In genomic region chr7:123888192-123888591, GRCh38 we compare ENCODE assay signal across 37 cellular contexts. TPM values are rescaled to one million over a fixed set of nuclear protein-coding genes. Genes with fewer than 3 reads are reported as not detected.
"Had no signal": no experiment of that assay in that cellular context is flagged by ENCODE, and none has a peak within 500 bp of the region (broad histone marks: within the 10 kb centered on the region; RNA-seq: fewer than 3 reads in every experiment).

No MANE protein-coding gene starts in this region.

- H3K9me3 Mint-ChIP-seq: activated B cell treated with CpG ODN at 0.5 μM for 24 hours; activated CD4-positive, alpha-beta T cell treated with anti-CD3 and anti-CD28 coated beads, Interleukin-2, amount 10 ng/mL, durations not matched to agents 24 days and 14 days; activated CD8-positive, alpha-beta T cell treated with anti-CD3 and anti-CD28 coated beads for 36 hours; activated naive CD4-positive, alpha-beta T cell treated with anti-CD3 and anti-CD28 coated beads for 36 hours; activated naive CD4-positive, alpha-beta T cell treated with anti-CD3 and anti-CD28 coated beads, Interleukin-2, amount 50 U/mL, for 72 hours; activated naive CD8-positive, alpha-beta T cell treated with anti-CD3 and anti-CD28 coated beads for 36 hours; activated T-cell treated with anti-CD3 and anti-CD28 coated beads, Interleukin-2, amount 50 U/mL, for 4 hours; activated T-cell treated with anti-CD3 and anti-CD28 coated beads, Interleukin-2, amount 50 U/mL, for 72 hours; activated T-helper 1 cell treated with anti-CD3 and anti-CD28 coated beads, Interleukin-12 subunit alpha, Interleukin-12 subunit beta, Interleukin-2, Interleukin-4 antibody, amounts not matched to agents 30 ng/mL and 10 ng/mL and 1 ng/mL, durations not matched to agents 14 hours and 24 hours and 36 hours; activated T-helper 17 cell treated with anti-CD3 and anti-CD28 coated beads, Interleukin-2, amount 50 U/mL, for 72 hours had no signal

- H3K4me1 Mint-ChIP-seq: activated B cell treated with CpG ODN at 0.5 μM for 24 hours; activated CD4-positive, alpha-beta T cell treated with anti-CD3 and anti-CD28 coated beads, Interleukin-2, amount 10 ng/mL, durations not matched to agents 24 days and 14 days; activated naive CD8-positive, alpha-beta T cell treated with anti-CD3 and anti-CD28 coated beads for 36 hours; activated T-helper 17 cell treated with anti-CD3 and anti-CD28 coated beads, Interleukin-2, amount 50 U/mL, for 72 hours; T-helper 17 cell had no signal

- H3K36me3 Mint-ChIP-seq: activated CD4-positive, alpha-beta memory T cell treated with anti-CD3 and anti-CD28 coated beads for 36 hours; activated naive CD4-positive, alpha-beta T cell treated with anti-CD3 and anti-CD28 coated beads, Interleukin-2, amount 50 U/mL, for 72 hours; activated naive CD8-positive, alpha-beta T cell treated with anti-CD3 and anti-CD28 coated beads for 36 hours had no signal

- H3K27ac ChIP-seq: adrenal gland, body of pancreas, brain microvascular endothelial cell, breast epithelium, VCaP had no signal

- H3K27me3 ChIP-seq: adrenal gland, body of pancreas, brain microvascular endothelial cell, breast epithelium had no signal

- H3K36me3 ChIP-seq: adrenal gland, brain microvascular endothelial cell, breast epithelium had no signal

- H3K4me3 Mint-ChIP-seq: activated B cell treated with CpG ODN at 0.5 μM for 24 hours; activated CD4-positive, alpha-beta memory T cell treated with anti-CD3 and anti-CD28 coated beads for 36 hours; activated CD4-positive, alpha-beta T cell treated with anti-CD3 and anti-CD28 coated beads, Interleukin-2, amount 10 ng/mL, durations not matched to agents 24 days and 14 days; activated CD8-positive, alpha-beta T cell treated with anti-CD3 and anti-CD28 coated beads for 36 hours; activated naive CD4-positive, alpha-beta T cell treated with anti-CD3 and anti-CD28 coated beads for 36 hours; activated naive CD8-positive, alpha-beta T cell treated with anti-CD3 and anti-CD28 coated beads for 36 hours; activated T-cell treated with anti-CD3 and anti-CD28 coated beads, Interleukin-2, amount 50 U/mL, for 4 hours; activated T-cell treated with anti-CD3 and anti-CD28 coated beads, Interleukin-2, amount 50 U/mL, for 72 hours; activated T-helper 1 cell treated with anti-CD3 and anti-CD28 coated beads, Interleukin-12 subunit alpha, Interleukin-12 subunit beta, Interleukin-2, Interleukin-4 antibody, amounts not matched to agents 30 ng/mL and 10 ng/mL and 1 ng/mL, durations not matched to agents 14 hours and 24 hours and 36 hours; activated T-helper 17 cell treated with anti-CD3 and anti-CD28 coated beads, Interleukin-2, amount 50 U/mL, for 72 hours; T-helper 17 cell had no signal

- H3K27me3 Mint-ChIP-seq: activated B cell treated with CpG ODN at 0.5 μM for 24 hours had no signal

- DNase-seq: activated B cell treated with CpG ODN at 0.5 μM for 24 hours; activated CD4-positive, alpha-beta memory T cell treated with anti-CD3 and anti-CD28 coated beads for 36 hours; activated CD4-positive, alpha-beta T cell treated with anti-CD3 and anti-CD28 coated beads for 4 hours; activated CD4-positive, alpha-beta T cell treated with anti-CD3 and anti-CD28 coated beads, Interleukin-2, amount 10 ng/mL, durations not matched to agents 24 days and 14 days; activated CD4-positive, alpha-beta T cell treated with anti-CD3 and anti-CD28 coated beads, Interleukin-2, amount 50 U/mL, for 1 hour; activated CD4-positive, alpha-beta T cell treated with anti-CD3 and anti-CD28 coated beads, Interleukin-2, amount 50 U/mL, for 4 hours; activated CD4-positive, CD25-positive, alpha-beta regulatory T cell treated with anti-CD3 and anti-CD28 coated beads, Interleukin-2, amount 50 U/mL, for 72 hours; activated CD8-positive, alpha-beta memory T cell treated with anti-CD3 and anti-CD28 coated beads, Interleukin-2, amount 50 U/mL, for 4 hours; activated CD8-positive, alpha-beta T cell treated with anti-CD3 and anti-CD28 coated beads for 36 hours; activated effector memory CD4-positive, alpha-beta T cell treated with anti-CD3 and anti-CD28 coated beads, Interleukin-2, amount 50 U/mL, for 16 hours; activated gamma-delta T cell treated with Interleukin-2 at 50 U/mL for 16 hours; activated naive CD4-positive, alpha-beta T cell; activated naive CD4-positive, alpha-beta T cell treated with anti-CD3 and anti-CD28 coated beads for 36 hours; activated naive CD4-positive, alpha-beta T cell treated with anti-CD3 and anti-CD28 coated beads, Interleukin-2, amount 50 U/mL, for 16 hours; activated naive CD8-positive, alpha-beta T cell treated with anti-CD3 and anti-CD28 coated beads for 36 hours; activated T-cell treated with anti-CD3 and anti-CD28 coated beads for 4 hours; activated T-cell treated with anti-CD3 and anti-CD28 coated beads, Interleukin-2, amount 50 U/mL, for 1 hour; activated T-cell treated with anti-CD3 and anti-CD28 coated beads, Interleukin-2, amount 50 U/mL, for 4 hours; activated T-cell treated with anti-CD3 and anti-CD28 coated beads, Interleukin-2, amount 50 U/mL, for 72 hours; adrenal gland; amniotic stem cell; aorta; body of pancreas; brain microvascular endothelial cell; central memory CD4-positive, alpha-beta T cell; T-helper 17 cell; T1000 had no signal

- ATAC-seq: activated CD8-positive, alpha-beta T cell treated with anti-CD3 and anti-CD28 coated beads for 36 hours; activated naive CD4-positive, alpha-beta T cell treated with anti-CD3 and anti-CD28 coated beads, Interleukin-2, amount 50 U/mL, for 72 hours; activated T-cell treated with anti-CD3 and anti-CD28 coated beads, Interleukin-2, amount 50 U/mL, for 4 hours; activated T-cell treated with anti-CD3 and anti-CD28 coated beads, Interleukin-2, amount 50 U/mL, for 72 hours; activated T-helper 17 cell treated with anti-CD3 and anti-CD28 coated beads, Interleukin-2, amount 50 U/mL, for 72 hours; body of pancreas; T-helper 17 cell had no signal

- H3K9me3 ChIP-seq: adrenal gland, body of pancreas, breast epithelium had no signal

- H3K27ac Mint-ChIP-seq: activated B cell treated with CpG ODN at 0.5 μM for 24 hours; activated CD4-positive, alpha-beta memory T cell treated with anti-CD3 and anti-CD28 coated beads for 36 hours; activated CD4-positive, alpha-beta T cell treated with anti-CD3 and anti-CD28 coated beads, Interleukin-2, amount 10 ng/mL, durations not matched to agents 24 days and 14 days; activated CD8-positive, alpha-beta T cell treated with anti-CD3 and anti-CD28 coated beads for 36 hours; activated naive CD4-positive, alpha-beta T cell treated with anti-CD3 and anti-CD28 coated beads for 36 hours; activated naive CD4-positive, alpha-beta T cell treated with anti-CD3 and anti-CD28 coated beads, Interleukin-2, amount 50 U/mL, for 72 hours; activated naive CD8-positive, alpha-beta T cell treated with anti-CD3 and anti-CD28 coated beads for 36 hours; activated T-cell treated with anti-CD3 and anti-CD28 coated beads, Interleukin-2, amount 50 U/mL, for 72 hours; activated T-helper 1 cell treated with anti-CD3 and anti-CD28 coated beads, Interleukin-12 subunit alpha, Interleukin-12 subunit beta, Interleukin-2, Interleukin-4 antibody, amounts not matched to agents 30 ng/mL and 10 ng/mL and 1 ng/mL, durations not matched to agents 14 hours and 24 hours and 36 hours; activated T-helper 17 cell treated with anti-CD3 and anti-CD28 coated beads, Interleukin-2, amount 50 U/mL, for 72 hours; T-helper 17 cell had no signal

- H3K4me1 ChIP-seq: adrenal gland, body of pancreas, breast epithelium had no signal

- H3K4me3 ChIP-seq: adrenal gland, body of pancreas, breast epithelium had no signal

RNA-seq across cellular contexts. Expression of gene SPAM1, which starts 36.8 kb away (rescaled TPM):
- total RNA-seq: activated B cell treated with CpG ODN at 0.5 μM for 24 hours; activated CD4-positive, alpha-beta memory T cell treated with anti-CD3 and anti-CD28 coated beads for 36 hours; activated CD4-positive, alpha-beta T cell treated with anti-CD3 and anti-CD28 coated beads, Interleukin-2, amount 10 ng/mL, durations not matched to agents 24 days and 14 days; activated CD8-positive, alpha-beta memory T cell treated with anti-CD3 and anti-CD28 coated beads for 36 hours; activated CD8-positive, alpha-beta T cell treated with anti-CD3 and anti-CD28 coated beads for 36 hours; activated naive CD4-positive, alpha-beta T cell treated with anti-CD3 and anti-CD28 coated beads for 36 hours; activated naive CD4-positive, alpha-beta T cell treated with anti-CD3 and anti-CD28 coated beads, Interleukin-2, amount 50 U/mL, for 72 hours; activated naive CD8-positive, alpha-beta T cell treated with anti-CD3 and anti-CD28 coated beads for 36 hours; activated T-cell treated with anti-CD3 and anti-CD28 coated beads, Interleukin-2, amount 50 U/mL, for 4 hours; activated T-cell treated with anti-CD3 and anti-CD28 coated beads, Interleukin-2, amount 50 U/mL, for 72 hours; activated T-helper 1 cell treated with anti-CD3 and anti-CD28 coated beads, Interleukin-12 subunit alpha, Interleukin-12 subunit beta, Interleukin-2, Interleukin-4 antibody, amounts not matched to agents 30 ng/mL and 10 ng/mL and 1 ng/mL, durations not matched to agents 14 hours and 24 hours and 36 hours; activated T-helper 17 cell treated with anti-CD3 and anti-CD28 coated beads, Interleukin-2, amount 50 U/mL, for 72 hours; adrenal gland; aorta; astrocyte; body of pancreas; breast epithelium; cerebellum; T-helper 1 cell treated with Interleukin-12 subunit alpha and Interleukin-12 subunit beta and Interleukin-4 antibody, amounts not matched to agents 30 ng/mL and 1 ng/mL, for 36 hours; T-helper 17 cell; T-helper 2 cell treated with Interferon-gamma antibody and Interleukin-4, amounts not matched to agents 100 ng/mL and 5 ng/mL, for 36 hours had no signal
- polyA plus RNA-seq: adrenal gland, aorta had no signal

RNA-seq across cellular contexts. Expression of gene HYAL4, which starts 43.2 kb away (rescaled TPM):
- total RNA-seq: activated B cell treated with CpG ODN at 0.5 μM for 24 hours; activated CD4-positive, alpha-beta T cell treated with anti-CD3 and anti-CD28 coated beads, Interleukin-2, amount 10 ng/mL, durations not matched to agents 24 days and 14 days; activated CD8-positive, alpha-beta memory T cell treated with anti-CD3 and anti-CD28 coated beads for 36 hours; activated CD8-positive, alpha-beta T cell treated with anti-CD3 and anti-CD28 coated beads for 36 hours; activated naive CD4-positive, alpha-beta T cell treated with anti-CD3 and anti-CD28 coated beads for 36 hours; activated naive CD8-positive, alpha-beta T cell treated with anti-CD3 and anti-CD28 coated beads for 36 hours; activated T-cell treated with anti-CD3 and anti-CD28 coated beads, Interleukin-2, amount 50 U/mL, for 4 hours; activated T-helper 1 cell treated with anti-CD3 and anti-CD28 coated beads, Interleukin-12 subunit alpha, Interleukin-12 subunit beta, Interleukin-2, Interleukin-4 antibody, amounts not matched to agents 30 ng/mL and 10 ng/mL and 1 ng/mL, durations not matched to agents 14 hours and 24 hours and 36 hours; activated T-helper 17 cell treated with anti-CD3 and anti-CD28 coated beads, Interleukin-2, amount 50 U/mL, for 72 hours; adrenal gland; aorta; astrocyte; body of pancreas; cerebellum; T-helper 1 cell treated with Interleukin-12 subunit alpha and Interleukin-12 subunit beta and Interleukin-4 antibody, amounts not matched to agents 30 ng/mL and 1 ng/mL, for 36 hours; T-helper 17 cell; T-helper 2 cell treated with Interferon-gamma antibody and Interleukin-4, amounts not matched to agents 100 ng/mL and 5 ng/mL, for 36 hours had no signal
- polyA plus RNA-seq: adrenal gland, aorta had no signal
